17 cellular contexts compared by ENCODE assay signal in genomic region chr12:128784030-128784770, GRCh38. TPM values are rescaled to one million over a fixed set of nuclear protein-coding genes. Genes with fewer than 3 reads are reported as not detected.
DNase-seq lines count a peak whose midpoint lies in the region; ATAC-seq, FAIRE-seq and TF ChIP-seq lines count a peak whose summit lies in the region.
"Had no signal": no experiment of that assay in that cellular context is flagged by ENCODE, and none has a peak within 500 bp of the region (broad histone marks: within the 10 kb centered on the region; RNA-seq: fewer than 3 reads in every experiment).

No MANE protein-coding gene starts in this region.

- no peaks in the 10 kb centered on the region for H3K9me3 ChIP-seq in BLaER1
- H3K9me3 ChIP-seq in right lobe of liver, result no peaks in the 10 kb centered on the region
- H3K9me3 ChIP-seq: suprapubic skin had no signal

- CTCF ChIA-PET in activated CD8-positive, alpha-beta memory T cell treated with anti-CD3 and anti-CD28 coated beads, Interleukin-2, amount 10 ng/mL, durations not matched to agents 7 days and 5 days (lab: Charles Lee), result interaction anchor here (2.0 kb wide), 1 partner anchor 10 kb away, joined by 6 read pairs; no protein-coding TSS in a partner anchor

- WGBS in right lobe of liver (ENCODE audit: insufficient coverage, low coverage, low lambda C conversion rate, missing lambda C conversion rate), result 45% methylated on average over 9 of the region's 13 CpGs

- ATAC-seq in right lobe of liver, result peak; percentile 43 to 69 (median 62)
- no peak for ATAC-seq in GM18870 (IDR thresholded peaks at IDR 0.05; ENCODE audit: unreplicated experiment)
- no peak for ATAC-seq in activated CD8-positive, alpha-beta memory T cell treated with anti-CD3 and anti-CD28 coated beads, Interleukin-2, amount 10 ng/mL, durations not matched to agents 7 days and 5 days
- ATAC-seq: foreskin keratinocyte had no signal

- H3K36me3 ChIP-seq in BLaER1, result no peaks in the 10 kb centered on the region
- H3K36me3 ChIP-seq in bronchial epithelial cell (ENCODE audit: control insufficient read depth, insufficient read depth, low read length), result no peaks in the 10 kb centered on the region
- no peaks in the 10 kb centered on the region for H3K36me3 ChIP-seq in right lobe of liver
- H3K36me3 ChIP-seq: suprapubic skin had no signal

- H3K27ac ChIP-seq in BLaER1 (no peak overlapping the region), right lobe of liver (no peak overlapping the region)
- H3K27ac ChIP-seq: dorsolateral prefrontal cortex, foreskin keratinocyte, RWPE1, suprapubic skin had no signal

- H3K36me3 Mint-ChIP-seq in activated T-helper 1 cell treated with anti-CD3 and anti-CD28 coated beads, Interleukin-12 subunit alpha, Interleukin-12 subunit beta, Interleukin-2, Interleukin-4 antibody, amounts not matched to agents 30 ng/mL and 10 ng/mL and 1 ng/mL, durations not matched to agents 14 hours and 24 hours and 36 hours (ENCODE audit: low read depth), result no peaks in the 10 kb centered on the region
- H3K36me3 Mint-ChIP-seq in activated CD8-positive, alpha-beta memory T cell treated with anti-CD3 and anti-CD28 coated beads, Interleukin-2, amount 10 ng/mL, durations not matched to agents 7 days and 5 days, result no peaks in the 10 kb centered on the region

- H4K20me1 ChIP-seq in BLaER1, result no peaks in the 10 kb centered on the region

- peaks cover 2% of the 10 kb centered on the region for H3K27me3 Mint-ChIP-seq in activated T-helper 1 cell treated with anti-CD3 and anti-CD28 coated beads, Interleukin-12 subunit alpha, Interleukin-12 subunit beta, Interleukin-2, Interleukin-4 antibody, amounts not matched to agents 30 ng/mL and 10 ng/mL and 1 ng/mL, durations not matched to agents 14 hours and 24 hours and 36 hours (ENCODE audit: insufficient read depth)
- H3K27me3 Mint-ChIP-seq in activated CD8-positive, alpha-beta memory T cell treated with anti-CD3 and anti-CD28 coated beads, Interleukin-2, amount 10 ng/mL, durations not matched to agents 7 days and 5 days, result no peaks in the 10 kb centered on the region

- no peak overlapping the region for H3K4me3 Mint-ChIP-seq in activated T-helper 1 cell treated with anti-CD3 and anti-CD28 coated beads, Interleukin-12 subunit alpha, Interleukin-12 subunit beta, Interleukin-2, Interleukin-4 antibody, amounts not matched to agents 30 ng/mL and 10 ng/mL and 1 ng/mL, durations not matched to agents 14 hours and 24 hours and 36 hours
- H3K4me3 Mint-ChIP-seq in activated CD8-positive, alpha-beta memory T cell treated with anti-CD3 and anti-CD28 coated beads, Interleukin-2, amount 10 ng/mL, durations not matched to agents 7 days and 5 days, result no peak overlapping the region

- FAIRE-seq in bronchial epithelial cell (lab: Jason Lieb, UNC), result no peak

- H3K9me3 Mint-ChIP-seq in activated T-helper 1 cell treated with anti-CD3 and anti-CD28 coated beads, Interleukin-12 subunit alpha, Interleukin-12 subunit beta, Interleukin-2, Interleukin-4 antibody, amounts not matched to agents 30 ng/mL and 10 ng/mL and 1 ng/mL, durations not matched to agents 14 hours and 24 hours and 36 hours, result no peaks in the 10 kb centered on the region
- H3K9me3 Mint-ChIP-seq in activated CD8-positive, alpha-beta memory T cell treated with anti-CD3 and anti-CD28 coated beads, Interleukin-2, amount 10 ng/mL, durations not matched to agents 7 days and 5 days (ENCODE audit: low read depth), result no peaks in the 10 kb centered on the region

- no peak overlapping the region for H3K9ac ChIP-seq in BLaER1

- no peak overlapping the region for H3K27ac Mint-ChIP-seq in activated T-helper 1 cell treated with anti-CD3 and anti-CD28 coated beads, Interleukin-12 subunit alpha, Interleukin-12 subunit beta, Interleukin-2, Interleukin-4 antibody, amounts not matched to agents 30 ng/mL and 10 ng/mL and 1 ng/mL, durations not matched to agents 14 hours and 24 hours and 36 hours
- no peak overlapping the region for H3K27ac Mint-ChIP-seq in activated CD8-positive, alpha-beta memory T cell treated with anti-CD3 and anti-CD28 coated beads, Interleukin-2, amount 10 ng/mL, durations not matched to agents 7 days and 5 days

- peaks cover 73% of the 10 kb centered on the region for H3K4me1 ChIP-seq in BLaER1
- peaks cover 0 to 6% (median 0%) of the 10 kb centered on the region in 4 donors for H3K4me1 ChIP-seq in right lobe of liver
- H3K4me1 ChIP-seq: foreskin keratinocyte, suprapubic skin had no signal

- peaks cover 12% of the 10 kb centered on the region for H3K4me1 Mint-ChIP-seq in activated T-helper 1 cell treated with anti-CD3 and anti-CD28 coated beads, Interleukin-12 subunit alpha, Interleukin-12 subunit beta, Interleukin-2, Interleukin-4 antibody, amounts not matched to agents 30 ng/mL and 10 ng/mL and 1 ng/mL, durations not matched to agents 14 hours and 24 hours and 36 hours (ENCODE audit: low read depth)
- peaks cover 9% of the 10 kb centered on the region for H3K4me1 Mint-ChIP-seq in activated CD8-positive, alpha-beta memory T cell treated with anti-CD3 and anti-CD28 coated beads, Interleukin-2, amount 10 ng/mL, durations not matched to agents 7 days and 5 days

- DNase-seq in HT1080 (ENCODE audit: low read depth) (peak; percentile 69), bronchial epithelial cell (ENCODE audit: low read depth) (peak; percentile 29), right lobe of liver (peak in 1 of 3 donors; percentile 44), DMS53 (lab: John Stamatoyannopoulos, UW) (no peak)
- no peak for DNase-seq in activated T-helper 1 cell treated with anti-CD3 and anti-CD28 coated beads, Interleukin-12 subunit alpha, Interleukin-12 subunit beta, Interleukin-2, Interleukin-4 antibody, amounts not matched to agents 30 ng/mL and 10 ng/mL and 1 ng/mL, durations not matched to agents 14 hours and 24 hours and 36 hours (ENCODE audit: low spot score)
- no peak for DNase-seq in activated CD8-positive, alpha-beta memory T cell treated with anti-CD3 and anti-CD28 coated beads, Interleukin-2, amount 10 ng/mL, durations not matched to agents 7 days and 5 days
- DNase-seq: amniotic stem cell, dorsolateral prefrontal cortex, foreskin keratinocyte, mesendoderm, NCI-H1417 treated with DMSO at 0.1 percent for 48 hours, NCI-H524, occipital lobe had no signal

- peak overlapping the region; percentile 68 for H3K4me2 ChIP-seq in BLaER1

- no peak for TF ChIP-seq POLR2A in right lobe of liver (IDR thresholded peaks at IDR 0.05)

- H3K4me3 ChIP-seq in BLaER1, result no peak overlapping the region
- H3K4me3 ChIP-seq in bronchial epithelial cell (ENCODE audit: low read depth, low read length), result no peak overlapping the region
- H3K4me3 ChIP-seq in right lobe of liver, result no peak overlapping the region
- H3K4me3 ChIP-seq: dorsolateral prefrontal cortex, suprapubic skin had no signal

- intact Hi-C loops in right lobe of liver (cut with DNase I), result no loop called here
- intact Hi-C loops in activated T-helper 1 cell treated with anti-CD3 and anti-CD28 coated beads, Interleukin-12 subunit alpha, Interleukin-12 subunit beta, Interleukin-2, Interleukin-4 antibody, amounts not matched to agents 30 ng/mL and 10 ng/mL and 1 ng/mL, durations not matched to agents 14 hours and 24 hours and 36 hours (cut with micrococcal nuclease), result loop anchor here (5.0 kb wide), 2 partner anchors 38 to 1228 kb away; partner anchors contain the start of gene SLC15A4

- H3K27me3 ChIP-seq in BLaER1, result no peaks in the 10 kb centered on the region
- H3K27me3 ChIP-seq in bronchial epithelial cell (ENCODE audit: control insufficient read depth, insufficient read depth, low read length), result no peaks in the 10 kb centered on the region
- H3K27me3 ChIP-seq in right lobe of liver, result no peaks in the 10 kb centered on the region
- H3K27me3 ChIP-seq: dorsolateral prefrontal cortex, foreskin keratinocyte, suprapubic skin had no signal

- TF ChIP-seq CTCF in bronchial epithelial cell (IDR thresholded peaks at IDR 0.05; ENCODE audit: insufficient read depth, low read length, severe bottlenecking) (no peak), right lobe of liver (IDR thresholded peaks at IDR 0.05) (no peak)

RNA-seq across cellular contexts. Expression of gene SLC15A4, which starts 39.6 kb away (rescaled TPM):
- 22.8 and 29.7 TPM in 2 replicates for total RNA-seq in HT1080 (2014; rRNA removed; shearing (Covaris generic))
- 31.6 and 43.0 TPM in 2 replicates for polyA plus RNA-seq in HT1080 (2015; cell fraction: cytosol; rRNA removed)
- 50.6 and 54.4 TPM in 2 replicates for polyA plus RNA-seq in HT1080 (2015; cell fraction: nucleus; rRNA removed)
- 36.4 and 70.0 TPM in 2 replicates for total RNA-seq in bronchial epithelial cell
- 10 to 100 TPM; 10.7 to 49.2 (median 25.5) TPM for total RNA-seq in right lobe of liver
- 33.0 and 33.7 TPM in 2 replicates for total RNA-seq in activated T-helper 1 cell treated with anti-CD3 and anti-CD28 coated beads, Interleukin-12 subunit alpha, Interleukin-12 subunit beta, Interleukin-2, Interleukin-4 antibody, amounts not matched to agents 30 ng/mL and 10 ng/mL and 1 ng/mL, durations not matched to agents 14 hours and 24 hours and 36 hours
- total RNA-seq in activated CD8-positive, alpha-beta memory T cell treated with anti-CD3 and anti-CD28 coated beads, Interleukin-2, amount 10 ng/mL, durations not matched to agents 7 days and 5 days, result 10 to 100 TPM; 23.0 to 26.0 TPM

Comparison
In these comparisons a context has a peak if more than half of its experiments do, and no peak if none do; other contexts are left out.
1. DNase-seq: peak in HT1080 (single experiment) and bronchial epithelial cell (single experiment); none in activated T-helper 1 cell treated with anti-CD3 and anti-CD28 coated beads, Interleukin-12 subunit alpha, Interleukin-12 subunit beta, Interleukin-2, Interleukin-4 antibody, amounts not matched to agents 30 ng/mL and 10 ng/mL and 1 ng/mL, durations not matched to agents 14 hours and 24 hours and 36 hours (single experiment), DMS53 (single experiment) and activated CD8-positive, alpha-beta memory T cell treated with anti-CD3 and anti-CD28 coated beads, Interleukin-2, amount 10 ng/mL, durations not matched to agents 7 days and 5 days (single experiment).
2. ATAC-seq: peak in right lobe of liver (4 of 4); none in GM18870 (single experiment) and activated CD8-positive, alpha-beta memory T cell treated with anti-CD3 and anti-CD28 coated beads, Interleukin-2, amount 10 ng/mL, durations not matched to agents 7 days and 5 days (single experiment).